ENCODE assay signal across 1 cellular context in the genomic region with DNA sequence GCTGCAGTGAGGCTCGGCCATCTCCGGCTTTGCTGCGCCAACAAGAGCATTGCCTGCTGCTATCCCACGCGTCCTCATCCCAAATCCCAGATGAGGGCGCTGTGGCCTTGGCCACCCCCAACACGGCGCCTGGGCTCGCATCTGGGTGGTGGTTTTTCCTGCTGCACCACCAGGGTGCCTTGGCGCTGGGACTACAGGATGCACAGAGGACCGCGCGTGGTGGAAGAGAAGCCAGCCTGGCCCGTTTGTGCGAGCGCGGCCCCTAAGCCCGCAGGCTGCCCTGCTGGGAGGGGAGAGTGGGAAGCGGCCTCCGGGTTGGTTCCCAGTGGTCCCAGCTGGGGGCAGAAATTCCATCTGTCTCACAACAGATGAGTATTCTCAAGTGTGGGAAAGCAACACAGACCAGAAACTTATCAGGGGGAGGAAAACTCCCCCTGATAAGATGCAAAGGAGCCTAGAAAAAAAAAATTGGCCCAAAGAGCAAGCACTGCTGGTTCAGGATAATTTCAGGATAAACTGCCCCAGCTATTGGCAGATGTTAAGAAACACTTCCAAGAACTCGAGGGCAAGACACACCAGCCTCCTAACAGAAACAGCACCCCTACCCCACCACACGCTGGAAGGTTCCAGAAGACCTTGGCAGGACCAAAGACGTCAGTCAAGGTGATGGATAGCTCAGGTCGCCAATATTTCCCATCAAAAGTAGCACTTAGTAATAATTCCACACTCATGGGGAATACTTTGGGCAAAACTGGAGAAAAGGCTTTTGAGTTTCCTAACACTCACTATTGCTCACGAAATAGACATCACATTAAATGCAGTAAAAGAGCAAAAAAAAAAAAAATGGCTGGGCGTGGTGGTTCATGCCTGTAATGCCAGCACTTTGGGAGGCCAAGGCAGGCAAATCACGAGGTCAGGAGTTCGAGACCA.
TF ChIP-seq lines count a peak whose summit lies in the region.

No MANE protein-coding gene starts in this region.

TF ChIP-seq in HepG2, 621 proteins besides CTCF, POLR2A, EP300 and RAD21 (continued from another document):
- TF ChIP-seq, protein P1, sequence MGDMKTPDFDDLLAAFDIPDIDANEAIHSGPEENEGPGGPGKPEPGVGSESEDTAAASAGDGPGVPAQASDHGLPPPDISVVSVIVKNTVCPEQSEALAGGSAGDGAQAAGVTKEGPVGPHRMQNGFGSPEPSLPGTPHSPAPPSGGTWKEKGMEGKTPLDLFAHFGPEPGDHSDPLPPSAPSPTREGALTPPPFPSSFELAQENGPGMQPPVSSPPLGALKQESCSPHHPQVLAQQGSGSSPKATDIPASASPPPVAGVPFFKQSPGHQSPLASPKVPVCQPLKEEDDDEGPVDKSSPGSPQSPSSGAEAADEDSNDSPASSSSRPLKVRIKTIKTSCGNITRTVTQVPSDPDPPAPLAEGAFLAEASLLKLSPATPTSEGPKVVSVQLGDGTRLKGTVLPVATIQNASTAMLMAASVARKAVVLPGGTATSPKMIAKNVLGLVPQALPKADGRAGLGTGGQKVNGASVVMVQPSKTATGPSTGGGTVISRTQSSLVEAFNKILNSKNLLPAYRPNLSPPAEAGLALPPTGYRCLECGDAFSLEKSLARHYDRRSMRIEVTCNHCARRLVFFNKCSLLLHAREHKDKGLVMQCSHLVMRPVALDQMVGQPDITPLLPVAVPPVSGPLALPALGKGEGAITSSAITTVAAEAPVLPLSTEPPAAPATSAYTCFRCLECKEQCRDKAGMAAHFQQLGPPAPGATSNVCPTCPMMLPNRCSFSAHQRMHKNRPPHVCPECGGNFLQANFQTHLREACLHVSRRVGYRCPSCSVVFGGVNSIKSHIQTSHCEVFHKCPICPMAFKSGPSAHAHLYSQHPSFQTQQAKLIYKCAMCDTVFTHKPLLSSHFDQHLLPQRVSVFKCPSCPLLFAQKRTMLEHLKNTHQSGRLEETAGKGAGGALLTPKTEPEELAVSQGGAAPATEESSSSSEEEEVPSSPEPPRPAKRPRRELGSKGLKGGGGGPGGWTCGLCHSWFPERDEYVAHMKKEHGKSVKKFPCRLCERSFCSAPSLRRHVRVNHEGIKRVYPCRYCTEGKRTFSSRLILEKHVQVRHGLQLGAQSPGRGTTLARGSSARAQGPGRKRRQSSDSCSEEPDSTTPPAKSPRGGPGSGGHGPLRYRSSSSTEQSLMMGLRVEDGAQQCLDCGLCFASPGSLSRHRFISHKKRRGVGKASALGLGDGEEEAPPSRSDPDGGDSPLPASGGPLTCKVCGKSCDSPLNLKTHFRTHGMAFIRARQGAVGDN (CRISPR knock-in tag; IDR thresholded peaks at IDR 0.05) = peak; percentile 15; the same call in 1 of the 2 replicates
- TF ChIP-seq ZUFSP (CRISPR knock-in tag; IDR thresholded peaks at IDR 0.05; ENCODE audit: borderline replicate concordance) = no peak
